10 cellular contexts compared by ENCODE assay signal in the genomic region with DNA sequence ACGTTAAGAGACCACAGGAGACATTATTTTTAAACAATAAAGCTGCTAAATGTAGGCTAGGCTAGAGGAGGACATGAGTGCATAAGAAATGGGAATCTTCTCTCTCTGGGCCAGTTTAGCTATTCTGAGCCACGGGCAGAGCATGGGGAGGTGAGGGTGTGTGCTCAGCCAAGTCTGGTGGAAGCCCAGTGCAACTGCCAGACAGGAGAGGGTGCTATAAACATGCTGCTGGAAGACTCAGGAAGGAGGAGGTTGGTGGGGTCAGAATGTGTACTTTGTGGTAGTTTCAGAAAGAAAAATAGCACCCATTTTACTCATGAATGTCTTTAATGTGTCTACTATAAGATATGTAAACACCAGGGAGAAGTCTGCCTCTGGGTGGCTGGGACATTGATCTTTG. TPM values are rescaled to one million over a fixed set of nuclear protein-coding genes. Genes with fewer than 3 reads are reported as not detected.
DNase-seq lines count a peak whose midpoint lies in the region; ATAC-seq, FAIRE-seq and TF ChIP-seq lines count a peak whose summit lies in the region.
"Had no signal": no experiment of that assay in that cellular context is flagged by ENCODE, and none has a peak within 500 bp of the region (broad histone marks: within the 10 kb centered on the region; RNA-seq: fewer than 3 reads in every experiment).

No MANE protein-coding gene starts in this region.

- WGBS in liver: 40% methylated on average over 2 of the region's 2 CpGs

- H3K9me3 ChIP-seq in DOHH2 (ENCODE audit: control insufficient read depth, insufficient read depth, low read length): peaks cover 19% of the 10 kb centered on the region
- peaks cover 1 to 10% (median 10%) of the 10 kb centered on the region in 4 donors for H3K9me3 ChIP-seq in liver (ENCODE audit: control insufficient read depth in 4 of 4, low read length in 3 of 4)
- no peaks in the 10 kb centered on the region for H3K9me3 ChIP-seq in Peyer's patch

- peaks cover 33% of the 10 kb centered on the region for H3K27me3 Mint-ChIP-seq in activated CD8-positive, alpha-beta T cell treated with anti-CD3 and anti-CD28 coated beads, Interleukin-2, amount 10 ng/mL, durations not matched to agents 7 days and 5 days (ENCODE audit: low read depth)

- no peak overlapping the region for H3K4me3 Mint-ChIP-seq in activated CD8-positive, alpha-beta T cell treated with anti-CD3 and anti-CD28 coated beads, Interleukin-2, amount 10 ng/mL, durations not matched to agents 7 days and 5 days

- CTCF ChIA-PET in activated CD8-positive, alpha-beta T cell treated with anti-CD3 and anti-CD28 coated beads, Interleukin-2, amount 10 ng/mL, durations not matched to agents 7 days and 5 days (lab: Charles Lee): interaction anchor here (0.6 to 4.0 kb wide), 9 partner anchors 12 to 221 kb away, joined by 3 to 34 read pairs (median 4); no protein-coding TSS in a partner anchor

- FAIRE-seq in HTR-8/SVneo (lab: Jason Lieb, UNC): no peak
- FAIRE-seq in GM19239 (lab: Jason Lieb, UNC): no peak

- H3K9ac ChIP-seq in liver (ENCODE audit: low read depth in 1 of 2, low read length in 2 of 2): no peak overlapping the region

- H3K36me3 ChIP-seq in DOHH2 (ENCODE audit: control insufficient read depth, low read length) (no peaks in the 10 kb centered on the region), liver (ENCODE audit: control insufficient read depth in 4 of 4, insufficient read depth in 3 of 4, low read depth in 1 of 4, low read length in 3 of 4) (no peaks in the 10 kb centered on the region), Peyer's patch (no peaks in the 10 kb centered on the region)
- H3K36me3 ChIP-seq: gastroesophageal sphincter had no signal

- peak; percentile 73 for ATAC-seq in activated CD8-positive, alpha-beta T cell treated with anti-CD3 and anti-CD28 coated beads, Interleukin-2, amount 10 ng/mL, durations not matched to agents 7 days and 5 days
- no peak for ATAC-seq in GM21825 (IDR thresholded peaks at IDR 0.05; ENCODE audit: unreplicated experiment)
- ATAC-seq: gastroesophageal sphincter had no signal

- peak in 1 of 2 donors; percentile 59 for TF ChIP-seq RAD21 in liver (IDR thresholded peaks at IDR 0.05)

- H3K4me1 ChIP-seq in DOHH2 (ENCODE audit: control insufficient read depth, low read length) (no peaks in the 10 kb centered on the region), liver (ENCODE audit: control insufficient read depth in 4 of 4, insufficient read depth in 4 of 4, low read length in 3 of 4) (peaks cover under 1 to 4% (median 2%) of the 10 kb centered on the region in 4 donors), Peyer's patch (peaks cover 0 to 5% (median 0%) of the 10 kb centered on the region in 4 donors)

- no peaks in the 10 kb centered on the region for H3K9me2 ChIP-seq in DOHH2 (replicated peaks; ENCODE audit: control insufficient read depth, low read length)

- TF ChIP-seq POLR2A in Peyer's patch (IDR thresholded peaks at IDR 0.05): no peak

- peaks cover 9% of the 10 kb centered on the region for H3K4me1 Mint-ChIP-seq in activated CD8-positive, alpha-beta T cell treated with anti-CD3 and anti-CD28 coated beads, Interleukin-2, amount 10 ng/mL, durations not matched to agents 7 days and 5 days (ENCODE audit: low read depth)

- POLR2A ChIA-PET in activated CD8-positive, alpha-beta T cell treated with anti-CD3 and anti-CD28 coated beads, Interleukin-2, amount 10 ng/mL, durations not matched to agents 7 days and 5 days (lab: Charles Lee): no interaction called here

- no peaks in the 10 kb centered on the region for H4K20me1 ChIP-seq in DOHH2 (ENCODE audit: control insufficient read depth, insufficient read depth, low read depth, low read length)

- no peak overlapping the region for H3K4me2 ChIP-seq in DOHH2 (ENCODE audit: low read length)

- H3K27ac Mint-ChIP-seq in activated CD8-positive, alpha-beta T cell treated with anti-CD3 and anti-CD28 coated beads, Interleukin-2, amount 10 ng/mL, durations not matched to agents 7 days and 5 days: no peak overlapping the region

- DNase-seq in NCI-H1694 (lab: John Stamatoyannopoulos, UW) (peak; percentile 25), HTR-8/SVneo (ENCODE audit: insufficient read length, low spot score) (no peak), GM19239 (ENCODE audit: insufficient read length, low spot score) (no peak), Peyer's patch (no peak)
- peak; percentile 61 for DNase-seq in activated CD8-positive, alpha-beta T cell treated with anti-CD3 and anti-CD28 coated beads, Interleukin-2, amount 10 ng/mL, durations not matched to agents 7 days and 5 days
- DNase-seq: KG1 had no signal

- H3K36me3 Mint-ChIP-seq in activated CD8-positive, alpha-beta T cell treated with anti-CD3 and anti-CD28 coated beads, Interleukin-2, amount 10 ng/mL, durations not matched to agents 7 days and 5 days (ENCODE audit: low read depth): peaks cover 5% of the 10 kb centered on the region

- no peak overlapping the region for H3K27ac ChIP-seq in DOHH2 (ENCODE audit: low read depth, low read length)
- H3K27ac ChIP-seq in liver (ENCODE audit: low read depth in 1 of 2, low read length in 2 of 2): no peak overlapping the region
- H3K27ac ChIP-seq in Peyer's patch: no peak overlapping the region
- H3K27ac ChIP-seq: gastroesophageal sphincter had no signal

- TF ChIP-seq CTCF in DOHH2 (IDR thresholded peaks at IDR 0.05; ENCODE audit: low read depth, low read length, poor library complexity, severe bottlenecking): peak; percentile 51
- TF ChIP-seq CTCF in liver (IDR thresholded peaks at IDR 0.05; ENCODE audit: low read depth, low read length, missing input control): peak; percentile 6
- peak in 3 of 6 experiments; percentile 4 to 21 (median 14) for TF ChIP-seq CTCF in Peyer's patch (IDR thresholded peaks at IDR 0.05)

- H3K4me3 ChIP-seq in DOHH2 (ENCODE audit: low read length) (no peak overlapping the region), liver (ENCODE audit: low read depth in 1 of 3, low read length in 3 of 3) (no peak overlapping the region), Peyer's patch (no peak overlapping the region)
- H3K4me3 ChIP-seq: gastroesophageal sphincter had no signal

- H3K9me3 Mint-ChIP-seq in activated CD8-positive, alpha-beta T cell treated with anti-CD3 and anti-CD28 coated beads, Interleukin-2, amount 10 ng/mL, durations not matched to agents 7 days and 5 days (ENCODE audit: insufficient read depth): peaks cover 19% of the 10 kb centered on the region

- H3K79me2 ChIP-seq in DOHH2 (ENCODE audit: control insufficient read depth, low read length): no peaks in the 10 kb centered on the region

- H3K27me3 ChIP-seq in DOHH2 (ENCODE audit: control insufficient read depth, low read length): peaks cover 30% of the 10 kb centered on the region
- H3K27me3 ChIP-seq in liver (ENCODE audit: control insufficient read depth in 4 of 4, insufficient read depth in 4 of 4, low read length in 3 of 4): peaks cover 0 to 20% (median 9%) of the 10 kb centered on the region in 4 donors
- H3K27me3 ChIP-seq in Peyer's patch: peaks cover 0 to 4% of the 10 kb centered on the region in 2 donors

- H3F3A ChIP-seq in DOHH2 (ENCODE audit: control insufficient read depth, insufficient read depth): no peaks in the 10 kb centered on the region

TF ChIP-seq in liver, 16 proteins besides CTCF, POLR2A, EP300 and RAD21:
- TF ChIP-seq JUND (IDR thresholded peaks at IDR 0.05): no peak

RNA-seq across cellular contexts. Expression of a gene that starts 5.9 kb away (rescaled TPM):
- 10 to 100 TPM; 18.4 to 20.0 TPM for total RNA-seq in activated CD8-positive, alpha-beta T cell treated with anti-CD3 and anti-CD28 coated beads, Interleukin-2, amount 10 ng/mL, durations not matched to agents 7 days and 5 days
- total RNA-seq in liver (under 1 TPM; 0.14 to 0.42 TPM), Peyer's patch (1 to 10 TPM in 2 of 4 donors, under 1 TPM in 2; 0.18 to 3.3 (median 1.2) TPM)
- under 1 TPM; 0.05 to 0.06 TPM for polyA plus RNA-seq in liver

Comparison
In these comparisons a context has a peak if more than half of its experiments do, and no peak if none do; other contexts are left out.
1. DNase-seq: peak in NCI-H1694 (single experiment) and activated CD8-positive, alpha-beta T cell treated with anti-CD3 and anti-CD28 coated beads, Interleukin-2, amount 10 ng/mL, durations not matched to agents 7 days and 5 days (single experiment); none in HTR-8/SVneo (single experiment), GM19239 (single experiment) and Peyer's patch (0 of 3).
2. RNA of a gene that starts 5.9 kb away (total RNA-seq): 18.4 to 20.0 TPM in activated CD8-positive, alpha-beta T cell treated with anti-CD3 and anti-CD28 coated beads, Interleukin-2, amount 10 ng/mL, durations not matched to agents 7 days and 5 days; 0.18 to 3.3 TPM in Peyer's patch and 0.14 to 0.42 TPM in liver; every median in the first group is over 4 times any median in the second.